Comparison of ENCODE assay signal across 14 cellular contexts in the genomic region with DNA sequence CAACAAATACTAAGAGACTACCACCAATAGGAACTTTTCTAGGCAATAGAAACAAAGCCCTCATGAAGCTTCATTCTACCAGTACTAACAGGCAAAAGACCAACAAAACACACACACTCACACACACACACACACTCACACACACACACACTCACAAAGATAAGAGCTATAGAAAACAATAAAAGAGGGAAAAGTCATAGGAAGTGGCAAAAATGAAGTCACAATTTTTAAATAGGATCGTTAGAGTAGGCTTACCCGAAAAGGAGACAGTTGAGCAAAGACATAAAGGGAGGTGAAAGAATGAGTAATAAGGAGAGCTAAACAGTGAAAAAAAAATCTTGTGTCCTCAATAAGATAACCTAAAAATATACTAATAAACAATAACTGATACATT.
DNase-seq lines count a peak whose midpoint lies in the region; ATAC-seq and TF ChIP-seq lines count a peak whose summit lies in the region.
"Had no signal": no experiment of that assay in that cellular context is flagged by ENCODE, and none has a peak within 500 bp of the region (broad histone marks: within the 10 kb centered on the region; RNA-seq: fewer than 3 reads in every experiment).

No MANE protein-coding gene starts in this region.

- H3K4me1 ChIP-seq in RWPE2 (ENCODE audit: insufficient read depth, poor library complexity, severe bottlenecking) (no peaks in the 10 kb centered on the region), tibial nerve (no peaks in the 10 kb centered on the region), stomach (peaks cover 0 to 11% (median 0%) of the 10 kb centered on the region in 4 donors)
- H3K4me1 ChIP-seq: Peyer's patch, testis had no signal

- ATAC-seq in GM21529 (IDR thresholded peaks at IDR 0.05; ENCODE audit: unreplicated experiment) = peak; percentile 43
- no peak for ATAC-seq in RWPE2 (ENCODE audit: low read depth)
- ATAC-seq: T-helper 17 cell had no signal

- DNase-seq in GM13977 (ENCODE audit: low spot score) (peak; percentile 4), RWPE2 (ENCODE audit: low spot score) (no peak), glomerular endothelial cell (ENCODE audit: extremely low read depth, low read depth, low spot score) (peak; percentile 29), tibial nerve (ENCODE audit: low spot score in 2 of 2) (no peak), SIG-M5 (lab: John Stamatoyannopoulos, UW) (no peak), cerebellar cortex (ENCODE audit: low spot score) (no peak), stomach (no peak)
- DNase-seq: effector memory CD4-positive, alpha-beta T cell; naive B cell; NCI-H1417 treated with DMSO at 0.1 percent for 48 hours; Peyer's patch; T-helper 17 cell; testis had no signal

- H3K27ac ChIP-seq in RWPE2 (ENCODE audit: poor library complexity, severe bottlenecking) = peak overlapping the region; percentile 13
- H3K27ac ChIP-seq in tibial nerve = peak overlapping the region in 1 of 4 donors; percentile 1
- H3K27ac ChIP-seq in stomach = no peak overlapping the region
- H3K27ac ChIP-seq: Peyer's patch, testis had no signal

- TF ChIP-seq EP300 in tibial nerve (IDR thresholded peaks at IDR 0.05) (no peak), stomach (IDR thresholded peaks at IDR 0.05) (no peak)

- no peaks in the 10 kb centered on the region for H3K9me3 ChIP-seq in RWPE2 (ENCODE audit: severe bottlenecking)
- H3K9me3 ChIP-seq in tibial nerve = no peaks in the 10 kb centered on the region
- H3K9me3 ChIP-seq in stomach = no peaks in the 10 kb centered on the region
- H3K9me3 ChIP-seq: Peyer's patch, testis had no signal

- 58 to 75% methylated on average over 2 of the region's 2 CpGs for WGBS in tibial nerve, 2 donors
- WGBS in stomach, 5 donors = 67 to 84% (median 76%) methylated on average over 2 of the region's 2 CpGs

- TF ChIP-seq CTCF in GM13977 (IDR thresholded peaks at IDR 0.05; ENCODE audit: extremely low read depth, insufficient read depth, missing control alignments) (no peak), RWPE2 (IDR thresholded peaks at IDR 0.05; ENCODE audit: poor library complexity, severe bottlenecking) (no peak), tibial nerve (IDR thresholded peaks at IDR 0.05) (no peak), stomach (IDR thresholded peaks at IDR 0.05) (no peak)

- no peak overlapping the region for H3K4me3 ChIP-seq in RWPE2 (ENCODE audit: severe bottlenecking)
- no peak overlapping the region for H3K4me3 ChIP-seq in tibial nerve
- no peak overlapping the region for H3K4me3 ChIP-seq in stomach
- H3K4me3 ChIP-seq: Peyer's patch, testis had no signal

- H3K36me3 ChIP-seq in RWPE2 (ENCODE audit: low read depth) (no peaks in the 10 kb centered on the region), tibial nerve (peaks cover 0 to 65% (median 0%) of the 10 kb centered on the region in 3 donors), stomach (peaks cover 9 to 76% (median 54%) of the 10 kb centered on the region in 4 donors)

- in situ Hi-C loops in GM13977 (cut with MboI; ENCODE audit: low pct_unique_long_range_greater_than_20kb, low sequenced_read_pairs, unreplicated experiment) = no loop called here

- H3K27me3 ChIP-seq in RWPE2 (ENCODE audit: insufficient read depth, poor library complexity, severe bottlenecking) = no peaks in the 10 kb centered on the region
- no peaks in the 10 kb centered on the region for H3K27me3 ChIP-seq in tibial nerve
- no peaks in the 10 kb centered on the region for H3K27me3 ChIP-seq in stomach
- H3K27me3 ChIP-seq: Peyer's patch, testis had no signal

- intact Hi-C loops in stomach (cut with DNase I; ENCODE audit: low total_unique reads) = no loop called here

- TF ChIP-seq POLR2A in tibial nerve (IDR thresholded peaks at IDR 0.05) (no peak), stomach (IDR thresholded peaks at IDR 0.05) (no peak)

Comparison
In these comparisons a context has a peak if more than half of its experiments do, and no peak if none do; other contexts are left out.
1. DNase-seq: peak in GM13977 (single experiment) and glomerular endothelial cell (single experiment); none in RWPE2 (single experiment), tibial nerve (0 of 2), SIG-M5 (single experiment), cerebellar cortex (single experiment) and stomach (single experiment).